18 cellular contexts compared by ENCODE assay signal in genomic region chrX:31209005-31209612, GRCh38.
DNase-seq lines count a peak whose midpoint lies in the region; ATAC-seq, FAIRE-seq and TF ChIP-seq lines count a peak whose summit lies in the region.
"Had no signal": no experiment of that assay in that cellular context is flagged by ENCODE, and none has a peak within 500 bp of the region (broad histone marks: within the 10 kb centered on the region; RNA-seq: fewer than 3 reads in every experiment).

No MANE protein-coding gene starts in this region.

- H3K36me3 ChIP-seq in ACC112 (ENCODE audit: insufficient read depth, low read length) (no peaks in the 10 kb centered on the region), HEK293 (ENCODE audit: control insufficient read depth in 2 of 2, insufficient read depth in 1 of 2, low read length in 2 of 2) (peaks cover 0 to 14% of the 10 kb centered on the region in 2 experiments; a peak in 2 of 3 replicates), adipocyte (ENCODE audit: control insufficient read depth, insufficient read depth, low read length, severe bottlenecking) (no peaks in the 10 kb centered on the region), kidney (ENCODE audit: control insufficient read depth in 1 of 2, insufficient read depth in 2 of 2, low read length in 2 of 2) (no peaks in the 10 kb centered on the region)
- H3K36me3 ChIP-seq: cardiac muscle cell, gastrocnemius medialis, neutrophil had no signal

- H3K9ac ChIP-seq in adipocyte (ENCODE audit: low read length) (no peak overlapping the region), kidney (ENCODE audit: low read length in 2 of 2) (no peak overlapping the region)

- H3K9me3 ChIP-seq in HEK293 (ENCODE audit: control insufficient read depth, insufficient read depth, low read depth, low read length) (no peaks in the 10 kb centered on the region), adipocyte (ENCODE audit: control insufficient read depth, low read length) (no peaks in the 10 kb centered on the region), kidney (ENCODE audit: control insufficient read depth in 1 of 2, low read length in 2 of 2) (no peaks in the 10 kb centered on the region)
- H3K9me3 ChIP-seq: gastrocnemius medialis, neutrophil had no signal

- CTCF ChIA-PET in HEK293 (lab: Yijun Ruan, JAX): interaction anchor here (0.6 to 2.6 kb wide), 3 partner anchors 26 to 447 kb away, joined by 3 to 9 read pairs (median 4); no protein-coding TSS in a partner anchor

- peaks cover 11% of the 10 kb centered on the region for H3K4me1 ChIP-seq in ACC112 (ENCODE audit: control insufficient read depth, insufficient read depth, low read length, unreplicated experiment)
- H3K4me1 ChIP-seq in HEK293 (ENCODE audit: control insufficient read depth, insufficient read depth, low read length): peaks cover 8% of the 10 kb centered on the region
- H3K4me1 ChIP-seq in adipocyte (ENCODE audit: control insufficient read depth, insufficient read depth, low read length): no peaks in the 10 kb centered on the region
- no peaks in the 10 kb centered on the region for H3K4me1 ChIP-seq in kidney (ENCODE audit: control insufficient read depth in 1 of 2, insufficient read depth in 1 of 2, low read depth in 1 of 2, low read length in 2 of 2)
- H3K4me1 ChIP-seq: gastrocnemius medialis had no signal

- no peak overlapping the region for H3K27ac ChIP-seq in ACC112 (ENCODE audit: low read depth, low read length)
- H3K27ac ChIP-seq in HEK293 (ENCODE audit: extremely low read depth, low read depth, low read length): peak overlapping the region; percentile 65
- H3K27ac ChIP-seq in kidney (ENCODE audit: low read depth in 2 of 2, low read length in 2 of 2): no peak overlapping the region
- H3K27ac ChIP-seq: cardiac muscle cell, gastrocnemius medialis, neutrophil had no signal

- FAIRE-seq in kidney (lab: Jason Lieb, UNC): peak; percentile 23
- FAIRE-seq: D721Med had no signal

- POLR2A ChIA-PET in HEK293 (lab: Yijun Ruan, JAX): interaction anchor here (0.7 kb wide), 1 partner anchor 172 kb away, joined by 3 read pairs; no protein-coding TSS in a partner anchor

- H3K27me3 ChIP-seq in ACC112 (ENCODE audit: insufficient read depth, low read length): no peaks in the 10 kb centered on the region
- peaks cover 17% of the 10 kb centered on the region for H3K27me3 ChIP-seq in adipocyte (replicated peaks; ENCODE audit: control insufficient read depth, insufficient read depth, low read length)
- H3K27me3 ChIP-seq: cardiac muscle cell, gastrocnemius medialis, neutrophil had no signal

- TF ChIP-seq CTCF in HEK293 (tag by site-specific recombination; IDR thresholded peaks at IDR 0.05) (no peak), kidney (IDR thresholded peaks at IDR 0.05; ENCODE audit: borderline replicate concordance, extremely low read depth, insufficient read depth) (no peak)

- peak overlapping the region; percentile 50 for H3K4me3 ChIP-seq in ACC112 (ENCODE audit: low read depth, low read length)
- H3K4me3 ChIP-seq in HEK293 (ENCODE audit: low read depth, low read length): no peak overlapping the region
- no peak overlapping the region for H3K4me3 ChIP-seq in adipocyte (ENCODE audit: low read length)
- no peak overlapping the region for H3K4me3 ChIP-seq in kidney (ENCODE audit: low read length in 2 of 2)
- H3K4me3 ChIP-seq: cardiac muscle cell, gastrocnemius medialis had no signal

- no peaks in the 10 kb centered on the region for H3K79me2 ChIP-seq in ACC112 (ENCODE audit: control insufficient read depth, insufficient read depth, low read length, unreplicated experiment)

- intact Hi-C loops in kidney (cut with DNase I): no loop called here

- H2AFZ ChIP-seq in ACC112 (ENCODE audit: low read length, unreplicated experiment): peak overlapping the region; percentile 23

- DNase-seq in adipocyte (ENCODE audit: low read depth) (peak; percentile 50), kidney (no peak), NCI-H1694 treated with DMSO at 0.1 percent for 48 hours (lab: John Stamatoyannopoulos, UW) (no peak)
- no peak for DNase-seq in activated CD4-positive, alpha-beta T cell treated with anti-CD3 and anti-CD28 coated beads, Interleukin-2, amount 50 U/mL, for 48 hours
- DNase-seq: activated naive CD4-positive, alpha-beta T cell treated with anti-CD3 and anti-CD28 coated beads, Interleukin-2, amount 50 U/mL, for 16 hours; gastrocnemius medialis; NCI-H1092 treated with DMSO at 0.1 percent for 48 hours; NCI-H446; T-cell had no signal

- ATAC-seq in GM21381 (IDR thresholded peaks at IDR 0.05; ENCODE audit: unreplicated experiment): no peak
- ATAC-seq in GM21619 (IDR thresholded peaks at IDR 0.05; ENCODE audit: unreplicated experiment): no peak
- ATAC-seq: activated CD4-positive, CD25-positive, alpha-beta regulatory T cell treated with anti-CD3 and anti-CD28 coated beads, Interleukin-2, amount 50 U/mL, for 24 hours; gastrocnemius medialis; stimulated activated effector memory CD8-positive, alpha-beta T cell treated with anti-CD3 and anti-CD28 coated beads, Interleukin-12 subunit alpha, Interleukin-12 subunit beta, amount 100 ng/mL, for 72 hours; T-cell had no signal

TF ChIP-seq in HEK293, 187 proteins besides CTCF, POLR2A, EP300 and RAD21 (continues in another document):
- TF ChIP-seq MZF1 (tag by site-specific recombination; IDR thresholded peaks at IDR 0.05; ENCODE audit: borderline replicate concordance) (no peak), KLF9 (tag by site-specific recombination; IDR thresholded peaks at IDR 0.05; ENCODE audit: low read depth) (no peak), ZNF132 (tag by site-specific recombination; IDR thresholded peaks at IDR 0.05; ENCODE audit: borderline replicate concordance) (no peak), ZNF596 (tag by site-specific recombination; IDR thresholded peaks at IDR 0.05) (no peak), ZFP69B (tag by site-specific recombination; IDR thresholded peaks at IDR 0.05) (no peak), HOXD13 (CRISPR knock-in tag; IDR thresholded peaks at IDR 0.05; ENCODE audit: borderline replicate concordance) (no peak), ZNF174 (tag by site-specific recombination; IDR thresholded peaks at IDR 0.05) (no peak), ZNF707 (tag by site-specific recombination; IDR thresholded peaks at IDR 0.05) (no peak), REPIN1 (tag by site-specific recombination; IDR thresholded peaks at IDR 0.05; ENCODE audit: low read depth) (no peak), ZIC2 (tag by site-specific recombination; IDR thresholded peaks at IDR 0.05) (no peak), PRDM1 (tag by site-specific recombination; IDR thresholded peaks at IDR 0.05) (no peak), ZFP3 (tag by site-specific recombination; IDR thresholded peaks at IDR 0.05; ENCODE audit: low read depth) (no peak), ZNF16 (tag by site-specific recombination; IDR thresholded peaks at IDR 0.05; ENCODE audit: low read depth) (no peak), ZNF280C (tag by site-specific recombination; IDR thresholded peaks at IDR 0.05) (no peak), SCRT1 (tag by site-specific recombination; IDR thresholded peaks at IDR 0.05; ENCODE audit: borderline replicate concordance) (no peak), ZNF777 (tag by site-specific recombination; IDR thresholded peaks at IDR 0.05; ENCODE audit: borderline replicate concordance) (no peak), ZNF704 (tag by site-specific recombination; IDR thresholded peaks at IDR 0.05) (no peak)
- TF ChIP-seq, protein P1, sequence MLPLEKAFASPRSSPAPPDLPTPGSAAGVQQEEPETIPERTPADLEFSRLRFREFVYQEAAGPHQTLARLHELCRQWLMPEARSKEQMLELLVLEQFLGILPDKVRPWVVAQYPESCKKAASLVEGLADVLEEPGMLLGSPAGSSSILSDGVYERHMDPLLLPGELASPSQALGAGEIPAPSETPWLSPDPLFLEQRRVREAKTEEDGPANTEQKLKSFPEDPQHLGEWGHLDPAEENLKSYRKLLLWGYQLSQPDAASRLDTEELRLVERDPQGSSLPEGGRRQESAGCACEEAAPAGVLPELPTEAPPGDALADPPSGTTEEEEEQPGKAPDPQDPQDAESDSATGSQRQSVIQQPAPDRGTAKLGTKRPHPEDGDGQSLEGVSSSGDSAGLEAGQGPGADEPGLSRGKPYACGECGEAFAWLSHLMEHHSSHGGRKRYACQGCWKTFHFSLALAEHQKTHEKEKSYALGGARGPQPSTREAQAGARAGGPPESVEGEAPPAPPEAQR (tag by site-specific recombination; IDR thresholded peaks at IDR 0.05): no peak
